ENCODE assay signal across 8 cellular contexts in genomic region chr19:58009666-58010301, GRCh38. TPM values are rescaled to one million over a fixed set of nuclear protein-coding genes. Genes with fewer than 3 reads are reported as not detected.
DNase-seq lines count a peak whose midpoint lies in the region; ATAC-seq and TF ChIP-seq lines count a peak whose summit lies in the region.

No MANE protein-coding gene starts in this region.

- 3 to 21% (median 12%) methylated on average over 31 to 41 of the region's 41 CpGs for WGBS in heart left ventricle, 4 donors

- H3K9me3 ChIP-seq in RWPE2 (ENCODE audit: severe bottlenecking) (peaks cover 14% of the 10 kb centered on the region), heart left ventricle (peaks cover 0 to 89% (median 34%) of the 10 kb centered on the region in 12 donors)

- TF ChIP-seq POLR2A in heart left ventricle (IDR thresholded peaks at IDR 0.05) = peak in 1 of 2 donors; percentile 48

- DNase-seq in D341Med (ENCODE audit: low spot score) (peak; percentile 91), RWPE2 (ENCODE audit: low spot score) (peak; percentile 78), amniotic epithelial cell (ENCODE audit: low read depth) (peak; percentile 59), heart left ventricle (peak; percentile 87 to 94 (median 90)), posterior cingulate gyrus (peak; percentile 81 to 99 (median 94)), dedifferentiated amniotic fluid mesenchymal stem cell (ENCODE audit: extremely low spot score) (no peak), ACHN (no peak)

- peak overlapping the region; percentile 65 for H3K27ac ChIP-seq in RWPE2 (ENCODE audit: poor library complexity, severe bottlenecking)
- H3K27ac ChIP-seq in heart left ventricle = peak overlapping the region in 11 of 12 donors; percentile 35 to 90 (median 81)

- H3K4me1 ChIP-seq in RWPE2 (ENCODE audit: insufficient read depth, poor library complexity, severe bottlenecking) (peaks cover 5% of the 10 kb centered on the region), heart left ventricle (peaks cover 0 to 15% (median 7%) of the 10 kb centered on the region in 12 donors)

- intact Hi-C loops in heart left ventricle (cut with DNase I) = loop anchor here in 1 of 10 donors (10.0 kb wide), 1 partner anchor 425 kb away; the partner anchor contains the start of gene ZIK1
- intact Hi-C loops in posterior cingulate gyrus (cut with DNase I) = loop anchor here (10.0 kb wide), 1 partner anchor 65 kb away; the partner anchor contains the start of gene ZNF256

- H3K27me3 ChIP-seq in RWPE2 (ENCODE audit: insufficient read depth, poor library complexity, severe bottlenecking) (no peaks in the 10 kb centered on the region), heart left ventricle (no peaks in the 10 kb centered on the region)

- H3K36me3 ChIP-seq in RWPE2 (ENCODE audit: low read depth) (peaks cover 27% of the 10 kb centered on the region), heart left ventricle (peaks cover 0 to 29% (median 21%) of the 10 kb centered on the region in 9 donors)

- ATAC-seq in HG03354 (IDR thresholded peaks at IDR 0.05; ENCODE audit: poor library complexity, severe bottlenecking, unreplicated experiment) (peak; percentile 83), RWPE2 (ENCODE audit: low read depth) (peak; percentile 93), heart left ventricle (peak; percentile 97 to 99 (median 98))

- TF ChIP-seq CTCF in RWPE2 (IDR thresholded peaks at IDR 0.05; ENCODE audit: poor library complexity, severe bottlenecking) (no peak), heart left ventricle (IDR thresholded peaks at IDR 0.05) (no peak)

- in situ Hi-C loops in ACHN (cut with HindIII; ENCODE audit: low pct_ligation_motif_present, low pct_unique_long_range_greater_than_20kb, low sequenced_read_pairs) = no loop called here

- H3K4me3 ChIP-seq in RWPE2 (ENCODE audit: severe bottlenecking) (peak overlapping the region; percentile 39), heart left ventricle (peak overlapping the region; percentile 26 to 68 (median 54))

RNA-seq across cellular contexts. Expression of gene ZNF606, which starts 7.2 kb away (rescaled TPM):
- 10 to 100 TPM in 7 of 9 donors, 1 to 10 TPM in 2; 7.8 to 14.3 (median 12.2) TPM for total RNA-seq in heart left ventricle
- polyA plus RNA-seq in heart left ventricle = 10 to 100 TPM in 1 of 2 donors, 1 to 10 TPM in 1; 6.4 to 10.7 TPM

RNA-seq across cellular contexts. Expression of gene ZSCAN1, which starts 24.0 kb away (rescaled TPM):
- not detected for total RNA-seq in heart left ventricle
- polyA plus RNA-seq in heart left ventricle = under 1 TPM in 1 of 2 donors, not detected in 1; 0.14 TPM

RNA-seq across cellular contexts. Expression of gene C19orf18, which starts 35.5 kb away (rescaled TPM):
- total RNA-seq in heart left ventricle = 1 to 10 TPM; 1.0 to 2.8 (median 2.3) TPM
- polyA plus RNA-seq in heart left ventricle = 1 to 10 TPM in 1 of 2 donors, under 1 TPM in 1; 0.40 to 4.5 TPM

RNA-seq across cellular contexts. Expression of gene ZNF135, which starts 49.3 kb away (rescaled TPM):
- total RNA-seq in heart left ventricle = 1 to 10 TPM; 2.1 to 4.5 (median 3.4) TPM
- polyA plus RNA-seq in heart left ventricle = 1 to 10 TPM; 2.0 to 3.9 TPM

Comparison
In these comparisons a context has a peak if more than half of its experiments do, and no peak if none do; other contexts are left out.
1. DNase-seq: peak in D341Med (single experiment), RWPE2 (single experiment), amniotic epithelial cell (single experiment), heart left ventricle (5 of 5) and posterior cingulate gyrus (10 of 10); none in dedifferentiated amniotic fluid mesenchymal stem cell (single experiment) and ACHN (single experiment).
2. Peak in every context shown above with its lines, with median percentiles within 50 percentile points of each other: ATAC-seq.